In genomic region chr5:115246361-115246991, GRCh38 we compare ENCODE assay signal across 8 cellular contexts. TPM values are rescaled to one million over a fixed set of nuclear protein-coding genes. Genes with fewer than 3 reads are reported as not detected.
DNase-seq lines count a peak whose midpoint lies in the region; ATAC-seq and TF ChIP-seq lines count a peak whose summit lies in the region.

No MANE protein-coding gene starts in this region.

- peaks cover 31% of the 10 kb centered on the region for H3K4me1 Mint-ChIP-seq in Calu3 (ENCODE audit: low read depth, unreplicated experiment)

- H3K27me3 Mint-ChIP-seq in Calu3 (ENCODE audit: unreplicated experiment) = no peaks in the 10 kb centered on the region

- H4K20me1 ChIP-seq in PC-9 (ENCODE audit: insufficient read depth) (peaks cover 15% of the 10 kb centered on the region), neural cell (ENCODE audit: insufficient read depth) (no peaks in the 10 kb centered on the region)

- POLR2A ChIA-PET in PC-9 (lab: Charles Lee; ENCODE audit: unreplicated experiment) = interaction anchor here (0.6 kb wide), 1 partner anchor 1726 kb away, joined by 4 read pairs; no protein-coding TSS in a partner anchor

- no peak overlapping the region for H2AFZ ChIP-seq in PC-9
- no peak overlapping the region for H2AFZ ChIP-seq in neural cell (ENCODE audit: low read depth, low read length)

- TF ChIP-seq CTCF in Calu3 (IDR thresholded peaks at IDR 0.05; ENCODE audit: unreplicated experiment) = peak; percentile 70
- peak; percentile 83 for TF ChIP-seq CTCF in PC-9 (conservative IDR thresholded peaks at IDR 0.05)
- peak; percentile 73 for TF ChIP-seq CTCF in epithelial cell of proximal tubule (conservative IDR thresholded peaks at IDR 0.05; ENCODE audit: low read depth, low read length)
- peak; percentile 82 for TF ChIP-seq CTCF in neural cell (IDR thresholded peaks at IDR 0.05; ENCODE audit: poor library complexity, severe bottlenecking)

- peak; percentile 87 for TF ChIP-seq RAD21 in neural cell (conservative IDR thresholded peaks at IDR 0.05)

- no peak for DNase-seq in Calu3
- no peak for DNase-seq in PC-9
- no peak for DNase-seq in epithelial cell of proximal tubule (ENCODE audit: low read depth)
- no peak for DNase-seq in hepatic stellate cell (ENCODE audit: low spot score)

- ATAC-seq in GM19043 (IDR thresholded peaks at IDR 0.05; ENCODE audit: low read depth, unreplicated experiment) = peak; percentile 70
- ATAC-seq in HG03565 (IDR thresholded peaks at IDR 0.05; ENCODE audit: unreplicated experiment) = peak; percentile 45
- ATAC-seq in HG02840 (IDR thresholded peaks at IDR 0.05; ENCODE audit: low FRiP score, unreplicated experiment) = no peak

- no peaks in the 10 kb centered on the region for H3K4me1 ChIP-seq in PC-9 (replicated peaks; ENCODE audit: insufficient read depth)

- H3K36me3 ChIP-seq in PC-9 (ENCODE audit: low read depth) = peaks cover 12% of the 10 kb centered on the region; the same call in 1 of the 2 replicates
- no peaks in the 10 kb centered on the region for H3K36me3 ChIP-seq in neural cell (ENCODE audit: insufficient read depth, low read length)

- peaks cover 11% of the 10 kb centered on the region; the same call in 1 of the 2 replicates for H3K79me2 ChIP-seq in PC-9 (ENCODE audit: low read depth)
- H3K79me2 ChIP-seq in neural cell (replicated peaks; ENCODE audit: insufficient read depth, low read length) = no peaks in the 10 kb centered on the region

- no peaks in the 10 kb centered on the region for H3K27me3 ChIP-seq in PC-9 (ENCODE audit: insufficient read depth, low read depth)
- H3K27me3 ChIP-seq in neural cell (ENCODE audit: insufficient read depth, low read depth, low read length) = no peaks in the 10 kb centered on the region

- H3K9me3 ChIP-seq in PC-9 (ENCODE audit: insufficient read depth, low read depth) (peaks cover 12% of the 10 kb centered on the region), neural cell (ENCODE audit: low read length) (no peaks in the 10 kb centered on the region)

- H3K36me3 Mint-ChIP-seq in Calu3 (ENCODE audit: insufficient read depth, unreplicated experiment) = peaks cover 6% of the 10 kb centered on the region

- H3K9me2 ChIP-seq in PC-9 (ENCODE audit: insufficient read depth) = no peaks in the 10 kb centered on the region
- H3K9me2 ChIP-seq in neural cell (ENCODE audit: insufficient read depth, low read length) = no peaks in the 10 kb centered on the region

- H3K27ac ChIP-seq in PC-9 = no peak overlapping the region
- no peak overlapping the region for H3K27ac ChIP-seq in neural cell (ENCODE audit: low read length)

- BruUV-seq in Calu3 (replicated peaks; lab: Mats Ljungman, UMichigan) = no TSS peak
- BruUV-seq in PC-9 (replicated peaks; lab: Mats Ljungman, UMichigan) = no TSS peak

- H3K4me3 ChIP-seq in PC-9 (no peak overlapping the region), epithelial cell of proximal tubule (ENCODE audit: low read depth, low read length) (no peak overlapping the region), neural cell (ENCODE audit: low read length) (no peak overlapping the region)

- peaks cover 6% of the 10 kb centered on the region; the same call in 1 of the 2 replicates for H3F3A ChIP-seq in PC-9 (ENCODE audit: insufficient read depth, low read depth)
- no peaks in the 10 kb centered on the region for H3F3A ChIP-seq in neural cell (ENCODE audit: insufficient read depth, low read length, poor library complexity, severe bottlenecking)

- CTCF ChIA-PET in Calu3 (lab: Charles Lee) = interaction anchor here (1.0 kb wide), 1 partner anchor 149 kb away, joined by 5 read pairs; no protein-coding TSS in a partner anchor
- CTCF ChIA-PET in PC-9 (lab: Charles Lee) = no interaction called here

- no peak overlapping the region for H3K4me2 ChIP-seq in PC-9
- no peak overlapping the region for H3K4me2 ChIP-seq in neural cell (ENCODE audit: low read length)

- no peak overlapping the region for H3K4me3 Mint-ChIP-seq in Calu3 (ENCODE audit: low read depth, unreplicated experiment)

- H3K9me3 Mint-ChIP-seq in Calu3 (ENCODE audit: low read depth, unreplicated experiment) = peaks cover 6% of the 10 kb centered on the region

- intact Hi-C loops in Calu3 (cut with micrococcal nuclease; ENCODE audit: unreplicated experiment) = loop anchor here (1.0 to 10.0 kb wide), 3 partner anchors 148 to 1634 kb away; partner anchors contain the start of gene KCNN2
- intact Hi-C loops in PC-9 (cut with micrococcal nuclease; ENCODE audit: unreplicated experiment) = loop anchor here (1.0 kb wide), 1 partner anchor 148 kb away; no protein-coding TSS in a partner anchor

- no peak for TF ChIP-seq EP300 in neural cell (conservative IDR thresholded peaks at IDR 0.05; ENCODE audit: poor library complexity, severe bottlenecking)

- H3K9ac ChIP-seq in neural cell (ENCODE audit: low read length) = no peak overlapping the region

- no peak overlapping the region for H3K27ac Mint-ChIP-seq in Calu3 (ENCODE audit: unreplicated experiment)

TF ChIP-seq in neural cell, 6 proteins besides CTCF, POLR2A, EP300 and RAD21:
- peak; percentile 85 for TF ChIP-seq SMC3 (conservative IDR thresholded peaks at IDR 0.05; ENCODE audit: poor library complexity)
- no peak for TF ChIP-seq TAF1 (IDR thresholded peaks at IDR 0.05; ENCODE audit: low read depth)
- no peak for TF ChIP-seq POLR2AphosphoS5 (IDR thresholded peaks at IDR 0.05)
- no peak for TF ChIP-seq EZH2 (IDR thresholded peaks at IDR 0.05; ENCODE audit: borderline replicate concordance, insufficient read depth, low read length, poor library complexity, severe bottlenecking)
- no peak for TF ChIP-seq MXI1 (conservative IDR thresholded peaks at IDR 0.05; ENCODE audit: poor library complexity, severe bottlenecking)
- no peak for TF ChIP-seq REST (IDR thresholded peaks at IDR 0.05; ENCODE audit: borderline replicate concordance)

RNA-seq across cellular contexts. Expression of gene PGGT1B, which starts 16.2 kb away (rescaled TPM):
- total RNA-seq in Calu3 (2022) (46.4 and 54.0 TPM in 2 replicates), PC-9 (2021) (30.9 and 31.1 TPM in 2 replicates), epithelial cell of proximal tubule (4.6 and 5.4 TPM in 2 replicates)
- 5.6 and 6.6 TPM in 2 replicates for polyA plus RNA-seq in neural cell
- polyA minus RNA-seq in neural cell = 25.3 and 25.5 TPM in 2 replicates

RNA-seq across cellular contexts. Expression of gene CCDC112, which starts 50.0 kb away (rescaled TPM):
- total RNA-seq in Calu3 (2022) (11.2 and 11.3 TPM in 2 replicates), PC-9 (2021) (4.3 and 4.8 TPM in 2 replicates), epithelial cell of proximal tubule (10.0 and 11.7 TPM in 2 replicates)
- polyA plus RNA-seq in neural cell = 66.2 and 76.7 TPM in 2 replicates
- 101 and 113 TPM in 2 replicates for polyA minus RNA-seq in neural cell
